ENCODE assay signal across 27 cellular contexts in the genomic region with DNA sequence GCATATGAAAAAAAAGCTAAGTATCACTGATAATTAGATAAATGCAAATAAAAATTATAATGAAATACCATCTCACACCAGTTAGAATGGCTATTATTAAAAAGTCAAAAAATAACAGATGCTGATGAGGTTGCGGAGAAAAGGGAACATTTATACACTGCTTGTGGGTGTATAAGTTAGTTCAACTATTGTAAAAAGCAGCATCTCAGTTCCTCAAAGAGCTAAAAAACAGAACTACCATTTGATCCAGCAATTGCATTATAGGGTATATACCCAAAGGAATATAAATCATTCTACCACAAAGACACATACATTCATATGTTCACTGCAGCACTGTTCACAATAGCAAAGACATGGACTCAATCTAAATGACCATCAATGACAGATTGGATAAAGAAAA.
"Had no signal": no experiment of that assay in that cellular context is flagged by ENCODE, and none has a peak within 500 bp of the region (broad histone marks: within the 10 kb centered on the region; RNA-seq: fewer than 3 reads in every experiment).

No MANE protein-coding gene starts in this region.

- H3K4me3 ChIP-seq: breast epithelium, PC-9 had no signal

- H3K4me3 Mint-ChIP-seq: activated CD4-positive, alpha-beta T cell treated with anti-CD3 and anti-CD28 coated beads, Interleukin-2, amount 10 ng/mL, durations not matched to agents 24 days and 14 days; activated CD8-positive, alpha-beta memory T cell treated with anti-CD3 and anti-CD28 coated beads, Interleukin-2, amount 10 ng/mL, durations not matched to agents 7 days and 5 days; activated naive CD4-positive, alpha-beta T cell treated with anti-CD3 and anti-CD28 coated beads, Interleukin-2, amount 50 U/mL, for 24 hours; activated T-cell treated with anti-CD3 and anti-CD28 coated beads, Interleukin-2, amount 50 U/mL, for 24 hours; activated T-helper 1 cell treated with anti-CD3 and anti-CD28 coated beads, Interleukin-12 subunit alpha, Interleukin-12 subunit beta, Interleukin-2, Interleukin-4 antibody, amounts not matched to agents 30 ng/mL and 10 ng/mL and 1 ng/mL, durations not matched to agents 14 hours and 24 hours and 36 hours; T-helper 1 cell treated with Interleukin-12 subunit alpha and Interleukin-12 subunit beta and Interleukin-4 antibody, amounts not matched to agents 30 μg/mL and 1 μg/mL, for 36 hours; WTC11 had no signal

- H2AFZ ChIP-seq: PC-9 had no signal

- H3K4me1 Mint-ChIP-seq: activated CD8-positive, alpha-beta memory T cell treated with anti-CD3 and anti-CD28 coated beads, Interleukin-2, amount 10 ng/mL, durations not matched to agents 7 days and 5 days; activated naive CD4-positive, alpha-beta T cell treated with anti-CD3 and anti-CD28 coated beads, Interleukin-2, amount 50 U/mL, for 24 hours; WTC11 had no signal

- ATAC-seq: activated CD8-positive, alpha-beta memory T cell treated with anti-CD3 and anti-CD28 coated beads, Interleukin-2, amount 10 ng/mL, durations not matched to agents 7 days and 5 days; WTC11 had no signal

- H3K27ac Mint-ChIP-seq: activated CD4-positive, alpha-beta T cell treated with anti-CD3 and anti-CD28 coated beads, Interleukin-2, amount 10 ng/mL, durations not matched to agents 24 days and 14 days; activated CD8-positive, alpha-beta memory T cell treated with anti-CD3 and anti-CD28 coated beads, Interleukin-2, amount 10 ng/mL, durations not matched to agents 7 days and 5 days; activated naive CD4-positive, alpha-beta T cell treated with anti-CD3 and anti-CD28 coated beads, Interleukin-2, amount 50 U/mL, for 24 hours; activated T-cell treated with anti-CD3 and anti-CD28 coated beads, Interleukin-2, amount 50 U/mL, for 24 hours; activated T-helper 1 cell treated with anti-CD3 and anti-CD28 coated beads, Interleukin-12 subunit alpha, Interleukin-12 subunit beta, Interleukin-2, Interleukin-4 antibody, amounts not matched to agents 30 ng/mL and 10 ng/mL and 1 ng/mL, durations not matched to agents 14 hours and 24 hours and 36 hours; T-helper 1 cell treated with Interleukin-12 subunit alpha and Interleukin-12 subunit beta and Interleukin-4 antibody, amounts not matched to agents 30 μg/mL and 1 μg/mL, for 36 hours; WTC11 had no signal

- H3K4me2 ChIP-seq: PC-9 had no signal

- H3K27me3 Mint-ChIP-seq: activated naive CD4-positive, alpha-beta T cell treated with anti-CD3 and anti-CD28 coated beads, Interleukin-2, amount 50 U/mL, for 24 hours had no signal

- DNase-seq: activated CD4-positive, alpha-beta T cell treated with anti-CD3 and anti-CD28 coated beads for 1 hour; activated CD4-positive, alpha-beta T cell treated with anti-CD3 and anti-CD28 coated beads, Interleukin-2, amount 10 ng/mL, durations not matched to agents 24 days and 14 days; activated CD4-positive, alpha-beta T cell treated with anti-CD3 and anti-CD28 coated beads, Interleukin-2, amount 50 U/mL, for 48 hours; activated CD8-positive, alpha-beta memory T cell treated with anti-CD3 and anti-CD28 coated beads, Interleukin-2, amount 10 ng/mL, durations not matched to agents 7 days and 5 days; activated effector memory CD4-positive, alpha-beta T cell treated with Interleukin-2 at 50 U/mL for 16 hours; activated naive CD4-positive, alpha-beta T cell; activated T-cell treated with anti-CD3 and anti-CD28 coated beads, Interleukin-2, amount 50 U/mL, for 24 hours; aorta; caudate nucleus; KG1; NCI-H1092; NCI-H1417 treated with DMSO at 0.1 percent for 48 hours; NCI-H1694; NCI-H2029; NCI-H2107; NCI-H2171 treated with DMSO at 0.1 percent for 48 hours; NCI-H226; NCI-H510A; NCI-H526 treated with DMSO at 0.1 percent for 48 hours; NCI-H82; PC-9; SHP77 treated with DMSO at 0.1 percent for 48 hours had no signal

- H3K36me3 ChIP-seq: breast epithelium had no signal

- H3K9me3 Mint-ChIP-seq: activated CD4-positive, alpha-beta T cell treated with anti-CD3 and anti-CD28 coated beads, Interleukin-2, amount 10 ng/mL, durations not matched to agents 24 days and 14 days; activated naive CD4-positive, alpha-beta T cell treated with anti-CD3 and anti-CD28 coated beads, Interleukin-2, amount 50 U/mL, for 24 hours; activated T-cell treated with anti-CD3 and anti-CD28 coated beads, Interleukin-2, amount 50 U/mL, for 24 hours; activated T-helper 1 cell treated with anti-CD3 and anti-CD28 coated beads, Interleukin-12 subunit alpha, Interleukin-12 subunit beta, Interleukin-2, Interleukin-4 antibody, amounts not matched to agents 30 ng/mL and 10 ng/mL and 1 ng/mL, durations not matched to agents 14 hours and 24 hours and 36 hours; T-helper 1 cell treated with Interleukin-12 subunit alpha and Interleukin-12 subunit beta and Interleukin-4 antibody, amounts not matched to agents 30 μg/mL and 1 μg/mL, for 36 hours had no signal

- H3K36me3 Mint-ChIP-seq: activated CD8-positive, alpha-beta memory T cell treated with anti-CD3 and anti-CD28 coated beads, Interleukin-2, amount 10 ng/mL, durations not matched to agents 7 days and 5 days; activated naive CD4-positive, alpha-beta T cell treated with anti-CD3 and anti-CD28 coated beads, Interleukin-2, amount 50 U/mL, for 24 hours; WTC11 had no signal

- H3K27me3 ChIP-seq: breast epithelium had no signal

- H3K4me1 ChIP-seq: breast epithelium had no signal

- H3K27ac ChIP-seq: breast epithelium, PC-9 had no signal
